ENCODE assay signal across 1 cellular context in the genomic region with DNA sequence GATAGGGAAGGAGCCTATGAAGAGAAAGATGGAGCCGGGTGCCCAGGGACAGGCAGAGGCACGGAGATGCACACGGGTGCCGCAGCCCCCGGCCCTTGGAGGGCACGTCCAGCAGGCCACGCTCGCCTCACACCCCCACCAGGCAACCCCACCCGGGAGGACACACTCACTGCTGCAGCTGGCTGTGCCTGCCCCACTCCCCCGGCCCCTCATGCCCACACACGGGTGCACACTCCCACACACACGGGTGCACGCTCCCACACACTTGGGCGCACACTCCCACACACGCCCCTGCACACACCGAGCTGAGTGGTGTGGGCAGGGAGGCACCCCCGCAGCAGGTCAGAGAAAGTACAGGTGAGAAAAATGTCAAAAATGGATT.
TF ChIP-seq lines count a peak whose summit lies in the region.

No MANE protein-coding gene starts in this region.

TF ChIP-seq in K562, 482 proteins besides CTCF, POLR2A, EP300 and RAD21:
- no peak for TF ChIP-seq NRF1 (conservative IDR thresholded peaks at IDR 0.05 in 1 of 2, IDR thresholded peaks at IDR 0.05 in 1 of 2)
- TF ChIP-seq EGR1 (conservative IDR thresholded peaks at IDR 0.05) = peak; percentile 65
- no peak for TF ChIP-seq KHSRP (IDR thresholded peaks at IDR 0.05)
- TF ChIP-seq POLR2G (IDR thresholded peaks at IDR 0.05; ENCODE audit: low read depth, low read length) = 0 out of 2 replicates have a peak, but pooled peaks have one; percentile 12
